ENCODE assay signal across 9 cellular contexts in the genomic region with DNA sequence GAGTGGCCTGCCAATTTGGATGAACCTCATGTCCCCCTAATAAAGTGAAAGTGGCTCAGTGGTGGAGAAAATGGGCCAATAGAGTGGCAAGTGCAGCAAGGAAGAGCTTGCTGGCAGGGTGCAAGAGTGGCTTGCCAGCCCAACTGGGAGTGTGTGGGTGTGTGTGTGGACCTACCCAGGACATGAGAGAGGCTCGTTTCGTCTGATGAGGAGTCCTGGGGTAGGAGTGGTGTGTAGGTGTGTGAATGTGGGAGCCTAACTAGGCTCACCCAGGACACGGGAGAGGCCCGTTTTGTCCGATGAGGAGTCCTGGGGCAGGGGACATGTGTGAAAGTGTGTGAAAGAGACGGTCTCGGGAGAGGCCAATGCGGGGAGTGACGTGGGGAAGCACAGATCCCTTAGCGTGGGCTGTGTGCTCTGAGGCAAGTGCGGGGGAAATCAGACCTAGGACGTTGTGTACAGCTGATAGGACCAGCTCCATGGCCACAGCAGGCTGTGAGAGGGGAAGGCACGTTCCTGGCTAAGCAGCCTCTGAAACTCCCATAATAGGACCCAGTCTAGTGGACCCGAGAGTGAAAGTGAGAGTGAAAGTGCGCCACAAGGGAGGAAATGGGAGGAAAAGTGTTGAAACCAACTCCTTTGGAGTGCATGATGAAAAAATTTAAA. TPM values are rescaled to one million over a fixed set of nuclear protein-coding genes. Genes with fewer than 3 reads are reported as not detected.
DNase-seq lines count a peak whose midpoint lies in the region; ATAC-seq and TF ChIP-seq lines count a peak whose summit lies in the region.
"Had no signal": no experiment of that assay in that cellular context is flagged by ENCODE, and none has a peak within 500 bp of the region (broad histone marks: within the 10 kb centered on the region; RNA-seq: fewer than 3 reads in every experiment).

No MANE protein-coding gene starts in this region.

- peaks cover 39% of the 10 kb centered on the region for H3K4me1 Mint-ChIP-seq in GM23338
- H3K4me1 Mint-ChIP-seq in activated CD4-positive, alpha-beta T cell treated with anti-CD3 and anti-CD28 coated beads for 36 hours = peaks cover 20% of the 10 kb centered on the region

- H3K4me3 ChIP-seq in GM23338 = peak overlapping the region; percentile 44
- peak overlapping the region; percentile 34 to 40 for H3K4me3 ChIP-seq in gastroesophageal sphincter
- H3K4me3 ChIP-seq in gastrocnemius medialis = peak overlapping the region; percentile 42 to 61 (median 48)
- H3K4me3 ChIP-seq: cardiac muscle cell had no signal

- H3K4me1 ChIP-seq in GM23338 (ENCODE audit: insufficient read depth) (peaks cover 12% of the 10 kb centered on the region), gastroesophageal sphincter (peaks cover 0 to 10% (median 6%) of the 10 kb centered on the region in 3 donors), gastrocnemius medialis (no peaks in the 10 kb centered on the region)

- 70 to 76% methylated on average over 2 to 9 of the region's 15 CpGs for WGBS in gastroesophageal sphincter (ENCODE audit: low coverage in 1 of 2), 2 donors

- peak overlapping the region; percentile 52 for H3K27ac ChIP-seq in GM23338 (ENCODE audit: low read depth)
- H3K27ac ChIP-seq in gastroesophageal sphincter = peak overlapping the region in 3 of 4 donors; percentile 54 to 76 (median 67)
- peak overlapping the region; percentile 29 to 61 (median 44) for H3K27ac ChIP-seq in gastrocnemius medialis
- H3K27ac ChIP-seq: cardiac muscle cell had no signal

- TF ChIP-seq POLR2A in gastroesophageal sphincter (IDR thresholded peaks at IDR 0.05) (no peak), gastrocnemius medialis (IDR thresholded peaks at IDR 0.05) (no peak)

- in situ Hi-C loops in gastrocnemius medialis (cut with MboI; ENCODE audit: low sequenced_read_pairs in 4 of 4) = no loop called here

- peak overlapping the region; percentile 69 for H3K4me2 ChIP-seq in GM23338

- H3K27me3 ChIP-seq in GM23338 (ENCODE audit: insufficient read depth) = no peaks in the 10 kb centered on the region
- no peaks in the 10 kb centered on the region for H3K27me3 ChIP-seq in gastroesophageal sphincter
- H3K27me3 ChIP-seq in gastrocnemius medialis = no peaks in the 10 kb centered on the region
- H3K27me3 ChIP-seq: cardiac muscle cell had no signal

- no peak for TF ChIP-seq CTCF in GM23338 (conservative IDR thresholded peaks at IDR 0.05; ENCODE audit: low read depth in 2 of 2)
- no peak for TF ChIP-seq CTCF in gastroesophageal sphincter (IDR thresholded peaks at IDR 0.05)
- no peak for TF ChIP-seq CTCF in gastrocnemius medialis (IDR thresholded peaks at IDR 0.05 in 4 of 5, conservative IDR thresholded peaks at IDR 0.05 in 1 of 5)

- H3K27me3 Mint-ChIP-seq in GM23338 (ENCODE audit: insufficient read depth, low read depth, poor library complexity) = peaks cover 8% of the 10 kb centered on the region
- H3K27me3 Mint-ChIP-seq in activated CD4-positive, alpha-beta T cell treated with anti-CD3 and anti-CD28 coated beads for 36 hours = no peaks in the 10 kb centered on the region

- H3K9me3 ChIP-seq in gastroesophageal sphincter (no peaks in the 10 kb centered on the region), gastrocnemius medialis (no peaks in the 10 kb centered on the region)

- TF ChIP-seq EP300 in gastroesophageal sphincter (IDR thresholded peaks at IDR 0.05) = no peak

- peaks cover 13% of the 10 kb centered on the region; the same call in 1 of the 3 replicates for H3K9me3 Mint-ChIP-seq in GM23338
- no peaks in the 10 kb centered on the region for H3K9me3 Mint-ChIP-seq in activated CD4-positive, alpha-beta T cell treated with anti-CD3 and anti-CD28 coated beads for 36 hours (ENCODE audit: low read depth)

- DNase-seq in GM23338 (ENCODE audit: low spot score) (no peak), gastrocnemius medialis (no peak), islet precursor cell (no peak), germinal center (ENCODE audit: low spot score) (no peak)
- peak; percentile 29 for DNase-seq in activated CD4-positive, alpha-beta T cell treated with anti-CD3 and anti-CD28 coated beads for 36 hours
- DNase-seq in effector CD8-positive, alpha-beta T cell (lab: John Stamatoyannopoulos, UW) = no peak

- no peaks in the 10 kb centered on the region for H3K9me2 ChIP-seq in GM23338 (ENCODE audit: insufficient read depth)

- no peaks in the 10 kb centered on the region for H4K20me1 ChIP-seq in GM23338 (replicated peaks; ENCODE audit: insufficient read depth)

- intact Hi-C loops in activated CD4-positive, alpha-beta T cell treated with anti-CD3 and anti-CD28 coated beads for 36 hours (cut with DNase I, micrococcal nuclease) = loop anchor here in 1 of 2 experiments (1.0 kb wide), 1 partner anchor 39 kb away; a partner anchor contains a TSS
- intact Hi-C loops in gastrocnemius medialis (cut with DNase I; ENCODE audit: low total_unique reads) = no loop called here

- H3K36me3 ChIP-seq in GM23338 (ENCODE audit: insufficient read depth) (no peaks in the 10 kb centered on the region), gastroesophageal sphincter (no peaks in the 10 kb centered on the region), gastrocnemius medialis (no peaks in the 10 kb centered on the region)
- H3K36me3 ChIP-seq: cardiac muscle cell had no signal

- 0 out of 3 replicates have a peak, but pooled peaks cover 10% of the 10 kb centered on the region for H3K36me3 Mint-ChIP-seq in GM23338 (ENCODE audit: low read depth)
- H3K36me3 Mint-ChIP-seq in activated CD4-positive, alpha-beta T cell treated with anti-CD3 and anti-CD28 coated beads for 36 hours (ENCODE audit: low read depth) = no peaks in the 10 kb centered on the region

- H2AFZ ChIP-seq in GM23338 = no peak overlapping the region

- no peaks in the 10 kb centered on the region for H3K79me2 ChIP-seq in GM23338 (replicated peaks; ENCODE audit: insufficient read depth)

- ATAC-seq in GM23338 (peak; percentile 11; the same call in 1 of the 3 replicates), gastroesophageal sphincter (peak; percentile 46), gastrocnemius medialis (peak in 1 of 2 donors; percentile 70), GM19035 (IDR thresholded peaks at IDR 0.05; ENCODE audit: unreplicated experiment) (no peak)
- peak; percentile 60 for ATAC-seq in activated CD4-positive, alpha-beta T cell treated with anti-CD3 and anti-CD28 coated beads for 36 hours

- H3K27ac Mint-ChIP-seq in GM23338 = peak overlapping the region; percentile 96
- H3K27ac Mint-ChIP-seq in activated CD4-positive, alpha-beta T cell treated with anti-CD3 and anti-CD28 coated beads for 36 hours = peak overlapping the region; percentile 95

- H3K4me3 Mint-ChIP-seq in GM23338 = peak overlapping the region; percentile 61
- H3K4me3 Mint-ChIP-seq in activated CD4-positive, alpha-beta T cell treated with anti-CD3 and anti-CD28 coated beads for 36 hours = peak overlapping the region; percentile 70

- 0 out of 2 replicates have a peak, but pooled peaks cover 3% of the 10 kb centered on the region for H3F3A ChIP-seq in GM23338 (replicated peaks; ENCODE audit: low read depth)

- CTCF ChIA-PET in activated CD4-positive, alpha-beta T cell treated with anti-CD3 and anti-CD28 coated beads for 36 hours (lab: Charles Lee) = interaction anchor here (0.6 kb wide), 1 partner anchor 17 kb away, joined by 4 read pairs; no protein-coding TSS in a partner anchor

- POLR2A ChIA-PET in activated CD4-positive, alpha-beta T cell treated with anti-CD3 and anti-CD28 coated beads for 36 hours (lab: Charles Lee) = interaction anchor here (1.1 kb wide), 1 partner anchor 40 kb away, joined by 3 read pairs; no protein-coding TSS in a partner anchor

RNA-seq across cellular contexts. Expression of a gene that starts 5.3 kb away (rescaled TPM):
- total RNA-seq in GM23338 (2014; rRNA removed; shearing (Covaris generic)) = not detected in 2 replicates
- not detected in 2 replicates for polyA plus RNA-seq in GM23338 (2016; fragmentation: Nextera tagmentation; extraction: Ambion mirVana)
- not detected for total RNA-seq in activated CD4-positive, alpha-beta T cell treated with anti-CD3 and anti-CD28 coated beads for 36 hours
- not detected for total RNA-seq in gastroesophageal sphincter
- not detected for total RNA-seq in gastrocnemius medialis
- total RNA-seq: cardiac muscle cell had no signal
- polyA plus RNA-seq: cardiac muscle cell had no signal

RNA-seq across cellular contexts. Expression of a gene that starts 13.1 kb away (rescaled TPM):
- total RNA-seq in GM23338 (2014; rRNA removed; shearing (Covaris generic)) = not detected in 2 replicates
- polyA plus RNA-seq in GM23338 (2016; fragmentation: Nextera tagmentation; extraction: Ambion mirVana) = not detected in 2 replicates
- total RNA-seq in activated CD4-positive, alpha-beta T cell treated with anti-CD3 and anti-CD28 coated beads for 36 hours = not detected
- total RNA-seq in gastroesophageal sphincter = not detected
- total RNA-seq in gastrocnemius medialis = not detected
- total RNA-seq: cardiac muscle cell had no signal
- polyA plus RNA-seq: cardiac muscle cell had no signal

RNA-seq across cellular contexts. Expression of a gene that starts 22.6 kb away (rescaled TPM):
- total RNA-seq in GM23338 (2014; rRNA removed; shearing (Covaris generic)) = not detected in 2 replicates
- polyA plus RNA-seq in GM23338 (2016; fragmentation: Nextera tagmentation; extraction: Ambion mirVana) = not detected in 2 replicates
- total RNA-seq in activated CD4-positive, alpha-beta T cell treated with anti-CD3 and anti-CD28 coated beads for 36 hours = not detected
- total RNA-seq in gastroesophageal sphincter = not detected
- not detected for total RNA-seq in gastrocnemius medialis
- total RNA-seq: cardiac muscle cell had no signal

RNA-seq across cellular contexts. Expression of a gene that starts 39.1 kb away (rescaled TPM):
- 9.4 and 11.3 TPM in 2 replicates for total RNA-seq in GM23338 (2014; rRNA removed; shearing (Covaris generic))
- 2.2 and 3.1 TPM in 2 replicates for polyA plus RNA-seq in GM23338 (2016; fragmentation: Nextera tagmentation; extraction: Ambion mirVana)
- 1 to 10 TPM; 4.4 to 4.7 TPM for total RNA-seq in activated CD4-positive, alpha-beta T cell treated with anti-CD3 and anti-CD28 coated beads for 36 hours
- total RNA-seq in gastroesophageal sphincter (10 to 100 TPM; 12.0 to 27.5 (median 17.0) TPM), gastrocnemius medialis (10 to 100 TPM; 24.0 to 49.6 (median 34.2) TPM)

RNA-seq across cellular contexts. Expression of a gene that starts 44.2 kb away (rescaled TPM):
- 0.28 TPM in 1 of 2 replicates, not detected in the other for total RNA-seq in GM23338 (2014; rRNA removed; shearing (Covaris generic))
- 0.11 and 0.21 TPM in 2 replicates for polyA plus RNA-seq in GM23338 (2016; fragmentation: Nextera tagmentation; extraction: Ambion mirVana)
- total RNA-seq in activated CD4-positive, alpha-beta T cell treated with anti-CD3 and anti-CD28 coated beads for 36 hours = 10 to 100 TPM; 17.9 to 20.0 TPM
- total RNA-seq in gastroesophageal sphincter = under 1 TPM in 1 of 4 donors, not detected in 3; 0.22 TPM
- total RNA-seq in gastrocnemius medialis = not detected
